8 cellular contexts compared by ENCODE assay signal in the genomic region with DNA sequence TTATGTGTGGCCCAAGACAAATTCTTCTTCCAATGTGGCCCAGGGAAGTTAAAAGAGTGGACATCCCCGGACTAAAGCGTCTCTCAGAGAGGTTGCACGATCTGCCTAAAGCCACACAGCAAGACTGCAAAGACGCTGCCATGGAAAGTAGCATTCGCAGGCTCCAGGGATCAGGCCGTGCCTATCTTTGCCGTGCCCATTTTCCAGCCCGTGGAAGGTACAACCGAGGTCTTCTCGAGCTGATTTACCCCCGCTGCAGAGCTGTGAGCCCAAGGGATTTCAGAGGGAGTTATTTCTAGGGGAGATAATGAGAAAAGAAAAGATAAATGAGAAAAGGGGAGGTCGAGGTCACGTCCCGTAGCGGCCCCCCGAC. TPM values are rescaled to one million over a fixed set of nuclear protein-coding genes. Genes with fewer than 3 reads are reported as not detected.
DNase-seq lines count a peak whose midpoint lies in the region; ATAC-seq and TF ChIP-seq lines count a peak whose summit lies in the region.

No MANE protein-coding gene starts in this region.

- DNase-seq in SK-N-MC (ENCODE audit: low read depth, low spot score) (no peak), fibroblast of lung (ENCODE audit: low read depth in 2 of 2) (no peak), NCI-H748 (lab: John Stamatoyannopoulos, UW; ENCODE audit: unreplicated experiment) (no peak), NCI-H524 (lab: John Stamatoyannopoulos, UW) (no peak), NCI-H748 treated with DMSO at 0.1 percent for 48 hours (lab: John Stamatoyannopoulos, UW) (no peak)

- peak overlapping the region; percentile 37 for H2AFZ ChIP-seq in fibroblast of lung (ENCODE audit: low read length)

- H3K79me2 ChIP-seq in fibroblast of lung (ENCODE audit: control insufficient read depth, insufficient read depth, low read length) = peaks cover 13% of the 10 kb centered on the region

- H4K20me1 ChIP-seq in fibroblast of lung (ENCODE audit: control insufficient read depth, extremely low read depth, insufficient read depth, low read length) = no peaks in the 10 kb centered on the region

- H3K9ac ChIP-seq in SK-N-MC (ENCODE audit: insufficient read length) (peak overlapping the region; percentile 41), fibroblast of lung (ENCODE audit: insufficient read depth, low read length) (no peak overlapping the region), rectal smooth muscle tissue (ENCODE audit: low read length) (no peak overlapping the region)

- H3K9me3 ChIP-seq in SK-N-MC (ENCODE audit: low read depth, low read length) = no peaks in the 10 kb centered on the region
- no peaks in the 10 kb centered on the region for H3K9me3 ChIP-seq in fibroblast of lung (ENCODE audit: control insufficient read depth, insufficient read depth, low read depth, low read length)

- H3K36me3 ChIP-seq in SK-N-MC (ENCODE audit: insufficient read depth, low read length) (no peaks in the 10 kb centered on the region), fibroblast of lung (ENCODE audit: control insufficient read depth, insufficient read depth, low read length) (no peaks in the 10 kb centered on the region), rectal smooth muscle tissue (ENCODE audit: control insufficient read depth, insufficient read depth, low read length) (no peaks in the 10 kb centered on the region)

- no peak for TF ChIP-seq CTCF in fibroblast of lung (conservative IDR thresholded peaks at IDR 0.05 in 1 of 2, IDR thresholded peaks at IDR 0.05 in 1 of 2; ENCODE audit: low read depth in 1 of 2, low read length in 2 of 2)

- no peak for ATAC-seq in HG03135 (IDR thresholded peaks at IDR 0.05; ENCODE audit: unreplicated experiment)

- no peak overlapping the region for H3K27ac ChIP-seq in SK-N-MC
- no peak overlapping the region for H3K27ac ChIP-seq in fibroblast of lung (ENCODE audit: insufficient read depth, low read length)
- H3K27ac ChIP-seq in rectal smooth muscle tissue (ENCODE audit: low read depth, low read length) = no peak overlapping the region

- peak overlapping the region; percentile 75 for H3K4me2 ChIP-seq in fibroblast of lung (ENCODE audit: extremely low read depth, insufficient read depth, low read length)

- no peaks in the 10 kb centered on the region for H3K27me3 ChIP-seq in fibroblast of lung (ENCODE audit: control insufficient read depth, insufficient read depth, low read length)
- no peaks in the 10 kb centered on the region for H3K27me3 ChIP-seq in rectal smooth muscle tissue (ENCODE audit: control insufficient read depth, insufficient read depth, low read length)

- H3K4me1 ChIP-seq in fibroblast of lung (ENCODE audit: control insufficient read depth, extremely low read depth, insufficient read depth, low read length) = peaks cover 5% of the 10 kb centered on the region
- H3K4me1 ChIP-seq in rectal smooth muscle tissue (ENCODE audit: control insufficient read depth, insufficient read depth, low read length) = peaks cover 2% of the 10 kb centered on the region

- peak overlapping the region; percentile 67 for H3K4me3 ChIP-seq in GM08714 (ENCODE audit: low read length)
- H3K4me3 ChIP-seq in SK-N-MC = peak overlapping the region; percentile 79
- peak overlapping the region; percentile 33 to 58 (median 45) for H3K4me3 ChIP-seq in fibroblast of lung (replicated peaks in 1 of 4; ENCODE audit: control extremely low read depth in 1 of 4, insufficient read depth in 1 of 4, low read depth in 3 of 4, low read length in 4 of 4)
- peak overlapping the region; percentile 51 for H3K4me3 ChIP-seq in rectal smooth muscle tissue (ENCODE audit: low read length)

RNA-seq across cellular contexts. Expression of a gene that starts 1.0 kb away (rescaled TPM):
- total RNA-seq in fibroblast of lung = 0.26 and 0.33 TPM in 2 replicates
- 0.09 and 0.18 TPM in 2 replicates for polyA plus RNA-seq in fibroblast of lung
- 0.21 and 0.37 TPM in 2 replicates for polyA plus RNA-seq in fibroblast of lung (2012)
- polyA minus RNA-seq in fibroblast of lung (ENCODE audit: low replicate concordance) = 0.11 TPM in 1 of 2 replicates, not detected in the other

RNA-seq across cellular contexts. Expression of a gene that starts 3.7 kb away (rescaled TPM):
- total RNA-seq in fibroblast of lung = 15.2 and 21.1 TPM in 2 replicates
- polyA plus RNA-seq in fibroblast of lung = 13.2 and 15.3 TPM in 2 replicates
- polyA plus RNA-seq in fibroblast of lung (2012) = 25.5 and 29.3 TPM in 2 replicates
- 24.8 and 29.4 TPM in 2 replicates for polyA minus RNA-seq in fibroblast of lung (ENCODE audit: low replicate concordance)

RNA-seq across cellular contexts. Expression of a gene that starts 18.7 kb away (rescaled TPM):
- under 0.01 and 0.50 TPM in 2 replicates for total RNA-seq in fibroblast of lung
- 0.25 and 0.60 TPM in 2 replicates for polyA plus RNA-seq in fibroblast of lung
- polyA plus RNA-seq in fibroblast of lung (2012) = 0.79 and 0.85 TPM in 2 replicates
- not detected in 2 replicates for polyA minus RNA-seq in fibroblast of lung (ENCODE audit: low replicate concordance)

RNA-seq across cellular contexts. Expression of a gene that starts 46.4 kb away (rescaled TPM):
- 18.2 and 18.3 TPM in 2 replicates for total RNA-seq in fibroblast of lung
- polyA plus RNA-seq in fibroblast of lung = 7.0 and 9.8 TPM in 2 replicates
- 14.1 and 25.5 TPM in 2 replicates for polyA plus RNA-seq in fibroblast of lung (2012)
- 1.8 and 6.2 TPM in 2 replicates for polyA minus RNA-seq in fibroblast of lung (ENCODE audit: low replicate concordance)

RNA-seq across cellular contexts. Expression of a gene that starts 53.1 kb away (rescaled TPM):
- total RNA-seq in fibroblast of lung = 24.4 and 26.6 TPM in 2 replicates
- polyA plus RNA-seq in fibroblast of lung = 11.4 and 17.6 TPM in 2 replicates
- polyA plus RNA-seq in fibroblast of lung (2012) = 22.1 and 32.1 TPM in 2 replicates
- 36.7 and 53.3 TPM in 2 replicates for polyA minus RNA-seq in fibroblast of lung (ENCODE audit: low replicate concordance)
